In genomic region chr4:106329027-106329618, GRCh38 we compare ENCODE assay signal across 1 cellular context.
TF ChIP-seq lines count a peak whose summit lies in the region.

No MANE protein-coding gene starts in this region.

TF ChIP-seq in H1, 55 proteins besides CTCF, POLR2A, EP300 and RAD21:
- TF ChIP-seq E2F6 (IDR thresholded peaks at IDR 0.05) (no peak), CHD7 (IDR thresholded peaks at IDR 0.05; ENCODE audit: insufficient replicate concordance, low read length) (no peak), FOSL1 (IDR thresholded peaks at IDR 0.05; ENCODE audit: insufficient read depth, low read depth, low read length) (no peak), BACH1 (IDR thresholded peaks at IDR 0.05; ENCODE audit: low read length) (no peak), SUZ12 (IDR thresholded peaks at IDR 0.05; ENCODE audit: low read length) (no peak), RBBP5 (IDR thresholded peaks at IDR 0.05; ENCODE audit: borderline replicate concordance, low read depth, low read length) (no peak), KDM1A (IDR thresholded peaks at IDR 0.05; ENCODE audit: borderline replicate concordance, low read length) (no peak), POLR2AphosphoS5 (IDR thresholded peaks at IDR 0.05; ENCODE audit: low read depth, low read length) (no peak), RFX5 (IDR thresholded peaks at IDR 0.05; ENCODE audit: borderline replicate concordance, low read depth, low read length) (no peak), RNF2 (IDR thresholded peaks at IDR 0.05; ENCODE audit: borderline replicate concordance, low read depth, low read length, missing control alignments, poor library complexity, severe bottlenecking) (no peak), HDAC6 (IDR thresholded peaks at IDR 0.05; ENCODE audit: low read depth, low read length) (no peak), CREB1 (IDR thresholded peaks at IDR 0.05) (no peak), BRCA1 (IDR thresholded peaks at IDR 0.05; ENCODE audit: low read depth, low read length) (no peak), TBP (IDR thresholded peaks at IDR 0.05; ENCODE audit: low read depth, low read length) (no peak), GTF2F1 (IDR thresholded peaks at IDR 0.05; ENCODE audit: borderline replicate concordance, low read depth, low read length) (no peak), CBX5 (IDR thresholded peaks at IDR 0.05; ENCODE audit: low read depth, low read length) (no peak), KDM4A (IDR thresholded peaks at IDR 0.05; ENCODE audit: low read depth, low read length, severe bottlenecking) (no peak), NRF1 (IDR thresholded peaks at IDR 0.05; ENCODE audit: low read depth, low read length) (no peak), TAF7 (optimal IDR thresholded peaks at IDR 0.05; ENCODE audit: borderline replicate concordance, low read depth, low read length) (no peak), YY1 (IDR thresholded peaks at IDR 0.05; ENCODE audit: low read depth, low read length) (no peak)
TF ChIP-seq in H1: peak in this region for 0.
